In the genomic region with DNA sequence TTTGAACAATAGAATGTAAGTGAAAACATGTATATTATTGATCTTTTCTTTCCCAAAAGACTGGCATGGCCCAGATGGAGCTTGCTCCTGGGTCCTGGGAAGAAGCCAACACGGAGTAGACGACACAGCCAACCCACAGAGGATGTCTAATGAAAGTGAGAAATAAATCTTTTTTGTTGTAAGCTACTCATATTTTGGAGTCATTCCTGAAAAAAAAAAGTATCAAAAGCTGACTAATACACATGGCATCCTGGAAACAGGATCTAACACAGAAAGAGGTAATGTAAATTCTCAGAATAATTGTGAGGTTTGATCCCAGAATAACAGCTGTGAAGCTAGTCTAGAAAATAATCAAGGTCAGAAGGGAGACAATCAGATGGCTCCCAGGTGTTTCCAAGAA, we compare ENCODE assay signal across 16 cellular contexts. TPM values are rescaled to one million over a fixed set of nuclear protein-coding genes. Genes with fewer than 3 reads are reported as not detected.
DNase-seq lines count a peak whose midpoint lies in the region; ATAC-seq and TF ChIP-seq lines count a peak whose summit lies in the region.
"Had no signal": no experiment of that assay in that cellular context is flagged by ENCODE, and none has a peak within 500 bp of the region (broad histone marks: within the 10 kb centered on the region; RNA-seq: fewer than 3 reads in every experiment).

No MANE protein-coding gene starts in this region.

- DNase-seq in AG09309 (ENCODE audit: low read depth) (peak; percentile 46), mammary epithelial cell (peak; percentile 68), lung microvascular endothelial cell (ENCODE audit: low read depth in 2 of 2) (peak; percentile 62 to 90), iPS-NIHi11 (ENCODE audit: low spot score) (no peak), H7 (no peak)
- DNase-seq in stimulated activated CD4-positive, alpha-beta T cell treated with anti-CD3 and anti-CD28 coated beads, Interleukin-4, amount 100 ng/mL, for 24 hours, result no peak
- DNase-seq: activated CD4-positive, alpha-beta T cell treated with anti-CD3 and anti-CD28 coated beads, Interleukin-2, amount 10 ng/mL, durations not matched to agents 24 days and 14 days; body of pancreas; Karpas-422; mucosa of descending colon; psoas muscle had no signal

- TF ChIP-seq RAD21 in Ishikawa (IDR thresholded peaks at IDR 0.05; ENCODE audit: low read depth), result no peak

- BruUV-seq in mammary epithelial cell (replicated peaks; lab: Mats Ljungman, UMichigan), result no TSS peak

- in situ Hi-C loops in mammary epithelial cell (cut with MboI; ENCODE audit: low sequenced_read_pairs in 2 of 2), result no loop called here

- no peaks in the 10 kb centered on the region for H3K9me3 ChIP-seq in mammary epithelial cell (replicated peaks; ENCODE audit: insufficient read depth, low read length)
- H3K9me3 ChIP-seq: body of pancreas, mucosa of descending colon, psoas muscle had no signal

- no peak for ATAC-seq in HG03159 (IDR thresholded peaks at IDR 0.05; ENCODE audit: unreplicated experiment)
- ATAC-seq: activated T-helper 17 cell treated with anti-CD3 and anti-CD28 coated beads, Interleukin-2, amount 50 U/mL, for 72 hours; body of pancreas; mucosa of descending colon; psoas muscle; stimulated activated memory B cell treated with anti-CD40 and anti-IgM and Interleukin-4, amounts not matched to agents 10 μg/mL and 1 μg/mL and 100 μg/mL, for 72 hours had no signal

- H3K4me3 ChIP-seq in AG09309 (ENCODE audit: control insufficient read depth, low read depth, low read length) (no peak overlapping the region), mammary epithelial cell (replicated peaks in 1 of 3; ENCODE audit: insufficient read depth in 1 of 3, low read depth in 2 of 3, low read length in 3 of 3) (no peak overlapping the region), H7 (ENCODE audit: insufficient read depth, low read depth, low read length) (no peak overlapping the region)
- H3K4me3 ChIP-seq: body of pancreas, mucosa of descending colon, psoas muscle had no signal

- 0% methylated on average over 2 of the region's 2 CpGs for WGBS in mammary epithelial cell (ENCODE audit: low coverage, missing lambda C conversion rate)

- no peaks in the 10 kb centered on the region for H4K20me1 ChIP-seq in mammary epithelial cell (ENCODE audit: insufficient read depth, low read length)

- peaks cover 9% of the 10 kb centered on the region for H3K4me1 ChIP-seq in mammary epithelial cell (ENCODE audit: insufficient read depth, low read length)
- H3K4me1 ChIP-seq: body of pancreas, psoas muscle had no signal

- TF ChIP-seq CTCF in AG09309 (IDR thresholded peaks at IDR 0.05; ENCODE audit: control insufficient read depth, insufficient read depth, low read depth, low read length, missing control alignments), result no peak
- no peak for TF ChIP-seq CTCF in mammary epithelial cell (conservative IDR thresholded peaks at IDR 0.05 in 1 of 2, IDR thresholded peaks at IDR 0.05 in 1 of 2; ENCODE audit: extremely low read depth in 1 of 2, insufficient read depth in 1 of 2, low read depth in 1 of 2, low read length in 2 of 2)

- dilution Hi-C loops in mammary epithelial cell (cut with HindIII; ENCODE audit: low sequenced_read_pairs), result no loop called here

- TF ChIP-seq EP300 in Ishikawa (IDR thresholded peaks at IDR 0.05; ENCODE audit: borderline replicate concordance), result peak; percentile 73; the same call in 1 of the 2 replicates

- no peaks in the 10 kb centered on the region for H3K79me2 ChIP-seq in mammary epithelial cell (ENCODE audit: insufficient read depth, low read length)

- H3K27ac ChIP-seq in mammary epithelial cell (ENCODE audit: insufficient read depth, low read depth, low read length), result no peak overlapping the region
- H3K27ac ChIP-seq: body of pancreas, psoas muscle had no signal

- no peak overlapping the region for H2AFZ ChIP-seq in mammary epithelial cell (ENCODE audit: low read depth, low read length)

- H3K9ac ChIP-seq in mammary epithelial cell (ENCODE audit: insufficient read depth, low read length), result no peak overlapping the region

- CTCF ChIA-PET in mammary epithelial cell (lab: Charles Lee; ENCODE audit: low non-redundant PET), result no interaction called here

- peak overlapping the region; percentile 68 for H3K4me2 ChIP-seq in mammary epithelial cell (ENCODE audit: insufficient read depth, low read depth, low read length)

- intact Hi-C loops in mammary epithelial cell (cut with micrococcal nuclease), result no loop called here

- H3K27me3 ChIP-seq in mammary epithelial cell (ENCODE audit: insufficient read depth, low read length), result no peaks in the 10 kb centered on the region
- no peaks in the 10 kb centered on the region for H3K27me3 ChIP-seq in H7 (ENCODE audit: control insufficient read depth, insufficient read depth, low read length)
- H3K27me3 ChIP-seq: body of pancreas had no signal

- H3K36me3 ChIP-seq in mammary epithelial cell (ENCODE audit: insufficient read depth, low read length) (no peaks in the 10 kb centered on the region), H7 (replicated peaks; ENCODE audit: control insufficient read depth, insufficient read depth, low read length) (no peaks in the 10 kb centered on the region)

TF ChIP-seq in Ishikawa, 13 proteins besides CTCF, POLR2A, EP300 and RAD21:
- TF ChIP-seq TCF12 (IDR thresholded peaks at IDR 0.05; ENCODE audit: low read depth) (0 out of 2 replicates have a peak, but pooled peaks have one; percentile 30), TEAD4 (IDR thresholded peaks at IDR 0.05) (peak; percentile 89), YY1 (IDR thresholded peaks at IDR 0.05; ENCODE audit: low read depth) (no peak), FOXM1 (IDR thresholded peaks at IDR 0.05; ENCODE audit: borderline replicate concordance, low read depth) (peak; percentile 30; the same call in 1 of the 2 replicates), CREB1 (IDR thresholded peaks at IDR 0.05; ENCODE audit: low read depth) (0 out of 2 replicates have a peak, but pooled peaks have one; percentile 23), NFIC (IDR thresholded peaks at IDR 0.05) (peak; percentile 8; the same call in 1 of the 2 replicates)
- TF ChIP-seq, protein P1, sequence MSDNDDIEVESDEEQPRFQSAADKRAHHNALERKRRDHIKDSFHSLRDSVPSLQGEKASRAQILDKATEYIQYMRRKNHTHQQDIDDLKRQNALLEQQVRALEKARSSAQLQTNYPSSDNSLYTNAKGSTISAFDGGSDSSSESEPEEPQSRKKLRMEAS (IDR thresholded peaks at IDR 0.05), result no peak

RNA-seq across cellular contexts. Expression of a gene that starts 12.6 kb away (rescaled TPM):
- total RNA-seq in mammary epithelial cell, result 10 to 100 TPM; 12.5 to 17.5 TPM
- 8.7 TPM for polyA plus RNA-seq in mammary epithelial cell
- 30.5 TPM for polyA minus RNA-seq in mammary epithelial cell
- 0.99 and 1.5 TPM in 2 replicates for total RNA-seq in lung microvascular endothelial cell
- 2.4 and 6.5 TPM in 2 replicates for total RNA-seq in H7 (2014; rRNA removed; shearing (Covaris generic))
- total RNA-seq: activated CD4-positive, alpha-beta T cell treated with anti-CD3 and anti-CD28 coated beads, Interleukin-2, amount 10 ng/mL, durations not matched to agents 24 days and 14 days; psoas muscle had no signal
- polyA plus RNA-seq: CD14-positive monocyte had no signal

Comparison
In these comparisons a context has a peak if more than half of its experiments do, and no peak if none do; other contexts are left out.
1. DNase-seq: peak in AG09309 (single experiment), mammary epithelial cell (single experiment) and lung microvascular endothelial cell (2 of 2); none in iPS-NIHi11 (single experiment), stimulated activated CD4-positive, alpha-beta T cell treated with anti-CD3 and anti-CD28 coated beads, Interleukin-4, amount 100 ng/mL, for 24 hours (single experiment) and H7 (single experiment).